In the genomic region with DNA sequence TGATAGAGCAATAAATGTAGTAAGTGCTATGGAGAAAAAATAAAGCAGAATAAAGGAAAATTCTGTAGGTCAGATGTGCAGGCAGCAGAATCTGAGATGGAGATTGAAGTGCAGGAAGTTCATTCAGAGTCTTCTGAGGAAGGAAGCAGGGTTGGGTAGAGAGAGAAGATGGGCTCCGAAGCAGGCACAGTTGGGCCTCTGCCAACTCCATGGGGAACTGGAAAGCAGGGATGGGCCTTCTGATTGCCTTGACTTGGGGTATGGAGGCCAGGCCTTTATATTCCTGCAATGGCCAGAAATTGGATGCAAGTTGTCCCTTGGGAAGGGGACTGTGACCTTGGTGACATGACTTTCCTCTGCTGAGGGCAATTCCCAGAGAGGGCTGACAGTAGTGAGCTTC, we compare ENCODE assay signal across 6 cellular contexts. TPM values are rescaled to one million over a fixed set of nuclear protein-coding genes. Genes with fewer than 3 reads are reported as not detected.
"Had no signal": no experiment of that assay in that cellular context is flagged by ENCODE, and none has a peak within 500 bp of the region (broad histone marks: within the 10 kb centered on the region; RNA-seq: fewer than 3 reads in every experiment).

No MANE protein-coding gene starts in this region.

RNA-seq across cellular contexts. Expression of gene GYPE, which starts 42.6 kb away (rescaled TPM):
- total RNA-seq: LHCN-M2, MCF 10A, OCI-LY7, PC-9, RPMI7951, SJCRH30 had no signal
